ENCODE assay signal across 7 cellular contexts in genomic region chr1:228081578-228082259, GRCh38. TPM values are rescaled to one million over a fixed set of nuclear protein-coding genes. Genes with fewer than 3 reads are reported as not detected.
DNase-seq lines count a peak whose midpoint lies in the region; ATAC-seq, FAIRE-seq and TF ChIP-seq lines count a peak whose summit lies in the region.

No MANE protein-coding gene starts in this region.

- TF ChIP-seq POLR2A in HepG2 (IDR thresholded peaks at IDR 0.05; ENCODE audit: insufficient read depth in 1 of 2, low read depth in 2 of 2, low read length in 2 of 2): peak in 1 of 2 experiments; percentile 62
- no peak for TF ChIP-seq POLR2A in tibial nerve (IDR thresholded peaks at IDR 0.05)

- H3K4me3 Mint-ChIP-seq in GM23338 (peak overlapping the region; percentile 73), MCF 10A (ENCODE audit: unreplicated experiment) (peak overlapping the region; percentile 98)

- 10% methylated on average over 9 of the region's 37 CpGs for WGBS in HepG2 (ENCODE audit: low lambda C conversion rate)
- WGBS in tibial nerve, 2 donors: 9 to 12% methylated on average over 28 to 36 of the region's 37 CpGs

- H3K9me3 ChIP-seq in MM.1S (replicated peaks; ENCODE audit: insufficient read depth, low read length) (no peaks in the 10 kb centered on the region), HepG2 (ENCODE audit: low read length) (no peaks in the 10 kb centered on the region), tibial nerve (no peaks in the 10 kb centered on the region)

- BruUV-seq in MCF 10A (replicated peaks; lab: Mats Ljungman, UMichigan): TSS peak; percentile 7
- TSS peak; percentile 36 for BruUV-seq in HepG2 (replicated peaks; lab: Mats Ljungman, UMichigan)

- FAIRE-seq in HepG2 (lab: Jason Lieb, UNC): no peak

- POLR2A ChIA-PET in MCF 10A (lab: Yijun Ruan, JAX) (interaction anchor here (0.6 to 4.9 kb wide), 43 partner anchors 8 to 1479 kb away, joined by 3 to 128 read pairs (median 4); partner anchors contain the start of genes ABCB10, C1orf35, GUK1 and IBA57), HepG2 (lab: Yijun Ruan, JAX) (interaction anchor here (1.0 to 2.1 kb wide), 8 partner anchors 8 to 92 kb away, joined by 3 to 18 read pairs (median 4); partner anchors contain the start of gene IBA57)

- H3K27ac Mint-ChIP-seq in GM23338 (no peak overlapping the region), MCF 10A (ENCODE audit: low read depth, unreplicated experiment) (peak overlapping the region; percentile 97)

- peak; percentile 60 for DNase-seq in GM23338 (ENCODE audit: low spot score)
- peak; percentile 42 for DNase-seq in MM.1S
- DNase-seq in MCF 10A (ENCODE audit: unreplicated experiment): no peak
- DNase-seq in HepG2 (ENCODE audit: low spot score): no peak
- DNase-seq in tibial nerve (ENCODE audit: low spot score in 2 of 2): no peak
- no peak for DNase-seq in GOT3 (lab: John Stamatoyannopoulos, UW)

- H3K4me1 Mint-ChIP-seq in GM23338 (peaks cover 29% of the 10 kb centered on the region), MCF 10A (ENCODE audit: insufficient read depth, unreplicated experiment) (peaks cover 43% of the 10 kb centered on the region)

- H3K9ac ChIP-seq in MM.1S (ENCODE audit: low read length): peak overlapping the region; percentile 100
- H3K9ac ChIP-seq in HepG2 (ENCODE audit: insufficient read depth, low read depth, low read length): peak overlapping the region; percentile 100

- peaks cover 40% of the 10 kb centered on the region for H3K27me3 Mint-ChIP-seq in GM23338 (ENCODE audit: insufficient read depth, low read depth, poor library complexity)
- H3K27me3 Mint-ChIP-seq in MCF 10A (ENCODE audit: insufficient read depth, unreplicated experiment): no peaks in the 10 kb centered on the region

- H3K27me3 ChIP-seq in GM23338 (ENCODE audit: insufficient read depth) (peaks cover 51% of the 10 kb centered on the region), MM.1S (replicated peaks; ENCODE audit: insufficient read depth, low read length) (no peaks in the 10 kb centered on the region), HepG2 (ENCODE audit: control insufficient read depth in 1 of 2, insufficient read depth in 2 of 2, low read length in 2 of 2) (no peaks in the 10 kb centered on the region; a peak in 1 of 5 replicates), tibial nerve (no peaks in the 10 kb centered on the region)

- H4K20me1 ChIP-seq in GM23338 (replicated peaks; ENCODE audit: insufficient read depth): peaks cover 35% of the 10 kb centered on the region
- peaks cover 28% of the 10 kb centered on the region for H4K20me1 ChIP-seq in MM.1S (ENCODE audit: insufficient read depth, low read length)
- H4K20me1 ChIP-seq in HepG2 (ENCODE audit: insufficient read depth, low read length): peaks cover 34% of the 10 kb centered on the region

- H3K4me1 ChIP-seq in GM23338 (ENCODE audit: insufficient read depth) (peaks cover 28% of the 10 kb centered on the region), MM.1S (ENCODE audit: low read length) (peaks cover 32% of the 10 kb centered on the region), HepG2 (ENCODE audit: insufficient read depth, low read length) (peaks cover 35% of the 10 kb centered on the region), tibial nerve (peaks cover 0 to 54% (median 39%) of the 10 kb centered on the region in 4 donors)

- H3K4me2 ChIP-seq in GM23338: peak overlapping the region; percentile 90
- H3K4me2 ChIP-seq in MM.1S (ENCODE audit: low read depth, low read length): peak overlapping the region; percentile 99
- peak overlapping the region; percentile 96 for H3K4me2 ChIP-seq in HepG2 (ENCODE audit: low read depth, low read length)

- TF ChIP-seq EP300 in HepG2 (IDR thresholded peaks at IDR 0.05; ENCODE audit: low read depth in 2 of 2, low read length in 2 of 2): no peak
- no peak for TF ChIP-seq EP300 in HepG2 (CRISPR knock-in tag; IDR thresholded peaks at IDR 0.05; ENCODE audit: borderline replicate concordance)
- no peak for TF ChIP-seq EP300 in tibial nerve (IDR thresholded peaks at IDR 0.05)

- H3F3A ChIP-seq in GM23338 (replicated peaks; ENCODE audit: low read depth): no peaks in the 10 kb centered on the region
- peaks cover 36% of the 10 kb centered on the region for H3F3A ChIP-seq in MM.1S (ENCODE audit: insufficient read depth, low read length)

- TF ChIP-seq RAD21 in HepG2 (CRISPR knock-in tag; IDR thresholded peaks at IDR 0.05): no peak

- 0 out of 2 replicates have a peak overlapping the region, but pooled peaks have one; percentile 66 for H2AFZ ChIP-seq in GM23338
- H2AFZ ChIP-seq in MM.1S (ENCODE audit: low read length): peak overlapping the region; percentile 82
- no peak overlapping the region for H2AFZ ChIP-seq in HepG2 (ENCODE audit: low read length)

- no peaks in the 10 kb centered on the region for H3K9me2 ChIP-seq in GM23338 (ENCODE audit: insufficient read depth)
- H3K9me2 ChIP-seq in MM.1S (replicated peaks; ENCODE audit: insufficient read depth, low read length): no peaks in the 10 kb centered on the region

- H3K27ac ChIP-seq in GM23338 (ENCODE audit: low read depth) (no peak overlapping the region), MM.1S (ENCODE audit: low read length) (peak overlapping the region; percentile 54), HepG2 (ENCODE audit: extremely low read length, insufficient read depth, low read length) (peak overlapping the region; percentile 72), tibial nerve (peak overlapping the region; percentile 78 to 100 (median 98))

- H3K4me3 ChIP-seq in GM23338 (peak overlapping the region; percentile 93), MM.1S (ENCODE audit: low read length) (peak overlapping the region; percentile 92), HepG2 (replicated peaks in 1 of 3; ENCODE audit: insufficient read depth in 1 of 3, low read depth in 2 of 3, low read length in 3 of 3) (peak overlapping the region; percentile 70 to 93 (median 85)), tibial nerve (peak overlapping the region; percentile 79 to 98 (median 92))

- TF ChIP-seq CTCF in GM23338 (conservative IDR thresholded peaks at IDR 0.05; ENCODE audit: low read depth in 2 of 2): no peak
- no peak for TF ChIP-seq CTCF in MM.1S (IDR thresholded peaks at IDR 0.05; ENCODE audit: low read length)
- no peak for TF ChIP-seq CTCF in MCF 10A (IDR thresholded peaks at IDR 0.05; ENCODE audit: unreplicated experiment)
- TF ChIP-seq CTCF in HepG2 (CRISPR knock-in tag; IDR thresholded peaks at IDR 0.05): no peak
- TF ChIP-seq CTCF in tibial nerve (IDR thresholded peaks at IDR 0.05): no peak

- no peaks in the 10 kb centered on the region for H3K9me3 Mint-ChIP-seq in GM23338
- H3K9me3 Mint-ChIP-seq in MCF 10A (ENCODE audit: unreplicated experiment): no peaks in the 10 kb centered on the region

- in situ Hi-C loops in HepG2 (cut with HindIII; ENCODE audit: extremely low pct_ligation_motif_present, low pct_unique_long_range_greater_than_20kb): no loop called here

- intact Hi-C loops in MCF 10A (cut with micrococcal nuclease): no loop called here
- intact Hi-C loops in HepG2 (cut with micrococcal nuclease; ENCODE audit: unreplicated experiment): loop anchor here (10.0 kb wide), 1 partner anchor 1147 kb away; no protein-coding TSS in a partner anchor

- H3K36me3 ChIP-seq in GM23338 (ENCODE audit: insufficient read depth) (no peaks in the 10 kb centered on the region), MM.1S (replicated peaks; ENCODE audit: insufficient read depth, low read length) (no peaks in the 10 kb centered on the region), HepG2 (replicated peaks in 1 of 2; ENCODE audit: control insufficient read depth in 1 of 2, insufficient read depth in 2 of 2, low read length in 2 of 2) (peaks cover 0 to 9% of the 10 kb centered on the region in 2 experiments; a peak in 2 of 5 replicates), tibial nerve (no peaks in the 10 kb centered on the region)

- ATAC-seq in GM18499 (IDR thresholded peaks at IDR 0.05; ENCODE audit: insufficient read depth, unreplicated experiment) (peak; percentile 8), GM23338 (peak; percentile 56), HepG2 (peak; percentile 45)

- H3K36me3 Mint-ChIP-seq in GM23338 (ENCODE audit: low read depth): peaks cover 13% of the 10 kb centered on the region; the same call in 2 of the 3 replicates
- peaks cover 43% of the 10 kb centered on the region for H3K36me3 Mint-ChIP-seq in MCF 10A (ENCODE audit: insufficient read depth, unreplicated experiment)

- CTCF ChIA-PET in MCF 10A (lab: Yijun Ruan, JAX): interaction anchor here (0.7 to 4.0 kb wide), 9 partner anchors 19 to 319 kb away, joined by 3 to 42 read pairs (median 4); partner anchors contain the start of gene WNT3A
- CTCF ChIA-PET in HepG2 (lab: Yijun Ruan, JAX; ENCODE audit: low intra/inter-chr PET ratio, low total read pairs): no interaction called here

- peaks cover 39% of the 10 kb centered on the region for H3K79me2 ChIP-seq in GM23338 (replicated peaks; ENCODE audit: insufficient read depth)
- peaks cover 75% of the 10 kb centered on the region for H3K79me2 ChIP-seq in MM.1S (ENCODE audit: low read length)
- H3K79me2 ChIP-seq in HepG2 (ENCODE audit: insufficient read depth, low read length): peaks cover 54% of the 10 kb centered on the region

RNA-seq across cellular contexts. Expression of gene ARF1, which starts 0.8 kb away (rescaled TPM):
- total RNA-seq in GM23338 (2014; rRNA removed; shearing (Covaris generic)): 199 and 210 TPM in 2 replicates
- polyA plus RNA-seq in GM23338 (2016; fragmentation: Nextera tagmentation; extraction: Ambion mirVana): 292 and 306 TPM in 2 replicates
- total RNA-seq in MCF 10A (2022): 870 and 1,140 TPM in 2 replicates
- 186 and 210 TPM in 2 replicates for total RNA-seq in HepG2 (2016; rRNA removed; fragmentation: Illumina TruSeq; extraction: Trizol)
- total RNA-seq in HepG2 (2016; cell fraction: cytosol; rRNA removed; fragmentation: Illumina TruSeq; extraction: Trizol; ENCODE audit: low read depth): 81.7 and 86.1 TPM in 2 replicates
- total RNA-seq in HepG2 (2016; cell fraction: insoluble cytoplasmic fraction; rRNA removed; fragmentation: Illumina TruSeq; extraction: Trizol): 189 and 192 TPM in 2 replicates
- 147 and 149 TPM in 2 replicates for total RNA-seq in HepG2 (2016; cell fraction: membrane; rRNA removed; fragmentation: Illumina TruSeq; extraction: Trizol)
- 107 and 112 TPM in 2 replicates for total RNA-seq in HepG2 (2016; cell fraction: nucleus; rRNA removed; fragmentation: Illumina TruSeq; extraction: Trizol)
- polyA plus RNA-seq in HepG2 (2011; rRNA removed): 327 and 337 TPM in 2 replicates
- 324 and 458 TPM in 2 replicates for polyA plus RNA-seq in HepG2 (2011; cell fraction: cytosol; rRNA removed)
- polyA plus RNA-seq in HepG2 (2011; cell fraction: nucleus; rRNA removed): 231 and 250 TPM in 2 replicates
- polyA plus RNA-seq in HepG2 (2012): 231 and 263 TPM in 2 replicates
- 82.3 and 83.9 TPM in 2 replicates for polyA plus RNA-seq in HepG2 (2016; cell fraction: cytosol; fragmentation: Illumina TruSeq; extraction: Trizol; ENCODE audit: low read depth)
- polyA plus RNA-seq in HepG2 (2016; cell fraction: insoluble cytoplasmic fraction; fragmentation: Illumina TruSeq; extraction: Trizol; ENCODE audit: low read depth): 300 and 336 TPM in 2 replicates
- polyA plus RNA-seq in HepG2 (2016; cell fraction: membrane; fragmentation: Illumina TruSeq; extraction: Trizol; ENCODE audit: low read depth): 127 and 132 TPM in 2 replicates
- 254 and 261 TPM in 2 replicates for polyA plus RNA-seq in HepG2 (2016; cell fraction: nucleus; fragmentation: Illumina TruSeq; extraction: Trizol; ENCODE audit: insufficient read depth, low read depth)
- polyA minus RNA-seq in HepG2 (2011; rRNA and poly(A)+ RNA removed; ENCODE audit: low replicate concordance): 586 and 708 TPM in 2 replicates
- 237 and 248 TPM in 2 replicates for polyA minus RNA-seq in HepG2 (2011; cell fraction: cytosol; rRNA and poly(A)+ RNA removed)
- polyA minus RNA-seq in HepG2 (2011; cell fraction: nucleus; rRNA and poly(A)+ RNA removed): 85.8 and 86.9 TPM in 2 replicates
- total RNA-seq in tibial nerve: 100 to 1,000 TPM; 251 to 311 (median 258) TPM

RNA-seq across cellular contexts. Expression of gene C1orf35, which starts 21.4 kb away (rescaled TPM):
- total RNA-seq in GM23338 (2014; rRNA removed; shearing (Covaris generic)): 11.3 and 14.0 TPM in 2 replicates
- polyA plus RNA-seq in GM23338 (2016; fragmentation: Nextera tagmentation; extraction: Ambion mirVana) (67.6 and 75.9 TPM in 2 replicates), HepG2 (2011; rRNA removed) (8.1 and 8.8 TPM in 2 replicates)
- total RNA-seq in MCF 10A (2022) (48.9 and 49.2 TPM in 2 replicates), HepG2 (2016; rRNA removed; fragmentation: Illumina TruSeq; extraction: Trizol) (14.2 and 19.3 TPM in 2 replicates), tibial nerve (10 to 100 TPM; 26.4 to 38.5 (median 27.1) TPM)
- total RNA-seq in HepG2 (2016; cell fraction: cytosol; rRNA removed; fragmentation: Illumina TruSeq; extraction: Trizol; ENCODE audit: low read depth): 3.6 and 3.9 TPM in 2 replicates
- total RNA-seq in HepG2 (2016; cell fraction: insoluble cytoplasmic fraction; rRNA removed; fragmentation: Illumina TruSeq; extraction: Trizol): 12.7 and 19.3 TPM in 2 replicates
- total RNA-seq in HepG2 (2016; cell fraction: membrane; rRNA removed; fragmentation: Illumina TruSeq; extraction: Trizol): 5.2 and 7.7 TPM in 2 replicates
- 10.2 and 14.8 TPM in 2 replicates for total RNA-seq in HepG2 (2016; cell fraction: nucleus; rRNA removed; fragmentation: Illumina TruSeq; extraction: Trizol)
- 5.5 and 9.0 TPM in 2 replicates for polyA plus RNA-seq in HepG2 (2011; cell fraction: cytosol; rRNA removed)
- 34.5 and 36.2 TPM in 2 replicates for polyA plus RNA-seq in HepG2 (2011; cell fraction: nucleus; rRNA removed)
- 6.8 and 7.0 TPM in 2 replicates for polyA plus RNA-seq in HepG2 (2012)
- 2.9 and 3.3 TPM in 2 replicates for polyA plus RNA-seq in HepG2 (2016; cell fraction: cytosol; fragmentation: Illumina TruSeq; extraction: Trizol; ENCODE audit: low read depth)
- 14.4 and 15.4 TPM in 2 replicates for polyA plus RNA-seq in HepG2 (2016; cell fraction: insoluble cytoplasmic fraction; fragmentation: Illumina TruSeq; extraction: Trizol; ENCODE audit: low read depth)
- polyA plus RNA-seq in HepG2 (2016; cell fraction: membrane; fragmentation: Illumina TruSeq; extraction: Trizol; ENCODE audit: low read depth): 4.2 TPM in 2 replicates
- polyA plus RNA-seq in HepG2 (2016; cell fraction: nucleus; fragmentation: Illumina TruSeq; extraction: Trizol; ENCODE audit: insufficient read depth, low read depth): 35.0 and 36.9 TPM in 2 replicates
- 3.9 and 4.2 TPM in 2 replicates for polyA minus RNA-seq in HepG2 (2011; rRNA and poly(A)+ RNA removed; ENCODE audit: low replicate concordance)
- 1.2 and 2.6 TPM in 2 replicates for polyA minus RNA-seq in HepG2 (2011; cell fraction: cytosol; rRNA and poly(A)+ RNA removed)
- 2.7 and 3.4 TPM in 2 replicates for polyA minus RNA-seq in HepG2 (2011; cell fraction: nucleus; rRNA and poly(A)+ RNA removed)

RNA-seq across cellular contexts. Expression of gene MRPL55, which starts 27.4 kb away (rescaled TPM):
- total RNA-seq in GM23338 (2014; rRNA removed; shearing (Covaris generic)): 81.2 and 92.4 TPM in 2 replicates
- polyA plus RNA-seq in GM23338 (2016; fragmentation: Nextera tagmentation; extraction: Ambion mirVana) (172 and 182 TPM in 2 replicates), HepG2 (2011; rRNA removed) (58.6 and 74.8 TPM in 2 replicates)
- total RNA-seq in MCF 10A (2022) (85.4 and 111 TPM in 2 replicates), HepG2 (2016; rRNA removed; fragmentation: Illumina TruSeq; extraction: Trizol) (92.9 and 97.9 TPM in 2 replicates), tibial nerve (10 to 100 TPM; 68.7 to 83.7 (median 80.0) TPM)
- total RNA-seq in HepG2 (2016; cell fraction: cytosol; rRNA removed; fragmentation: Illumina TruSeq; extraction: Trizol; ENCODE audit: low read depth): 49.0 and 60.3 TPM in 2 replicates
- total RNA-seq in HepG2 (2016; cell fraction: insoluble cytoplasmic fraction; rRNA removed; fragmentation: Illumina TruSeq; extraction: Trizol): 86.6 and 104 TPM in 2 replicates
- total RNA-seq in HepG2 (2016; cell fraction: membrane; rRNA removed; fragmentation: Illumina TruSeq; extraction: Trizol): 54.0 and 72.4 TPM in 2 replicates
- total RNA-seq in HepG2 (2016; cell fraction: nucleus; rRNA removed; fragmentation: Illumina TruSeq; extraction: Trizol): 52.4 and 56.0 TPM in 2 replicates
- polyA plus RNA-seq in HepG2 (2011; cell fraction: cytosol; rRNA removed): 43.3 and 107 TPM in 2 replicates
- 195 and 229 TPM in 2 replicates for polyA plus RNA-seq in HepG2 (2011; cell fraction: nucleus; rRNA removed)
- 31.6 and 40.6 TPM in 2 replicates for polyA plus RNA-seq in HepG2 (2012)
- polyA plus RNA-seq in HepG2 (2016; cell fraction: cytosol; fragmentation: Illumina TruSeq; extraction: Trizol; ENCODE audit: low read depth): 37.6 and 50.2 TPM in 2 replicates
- polyA plus RNA-seq in HepG2 (2016; cell fraction: insoluble cytoplasmic fraction; fragmentation: Illumina TruSeq; extraction: Trizol; ENCODE audit: low read depth): 96.5 and 99.2 TPM in 2 replicates
- polyA plus RNA-seq in HepG2 (2016; cell fraction: membrane; fragmentation: Illumina TruSeq; extraction: Trizol; ENCODE audit: low read depth): 41.3 and 57.8 TPM in 2 replicates
- polyA plus RNA-seq in HepG2 (2016; cell fraction: nucleus; fragmentation: Illumina TruSeq; extraction: Trizol; ENCODE audit: insufficient read depth, low read depth): 81.1 and 106 TPM in 2 replicates
- polyA minus RNA-seq in HepG2 (2011; rRNA and poly(A)+ RNA removed; ENCODE audit: low replicate concordance): 52.6 and 85.2 TPM in 2 replicates
- 25.1 and 31.5 TPM in 2 replicates for polyA minus RNA-seq in HepG2 (2011; cell fraction: cytosol; rRNA and poly(A)+ RNA removed)
- polyA minus RNA-seq in HepG2 (2011; cell fraction: nucleus; rRNA and poly(A)+ RNA removed): 29.2 and 32.2 TPM in 2 replicates

RNA-seq across cellular contexts. Expression of gene GUK1, which starts 58.4 kb away (rescaled TPM):
- total RNA-seq in GM23338 (2014; rRNA removed; shearing (Covaris generic)): 84.0 and 87.5 TPM in 2 replicates
- polyA plus RNA-seq in GM23338 (2016; fragmentation: Nextera tagmentation; extraction: Ambion mirVana): 104 and 121 TPM in 2 replicates
- total RNA-seq in MCF 10A (2022): 495 and 510 TPM in 2 replicates
- total RNA-seq in HepG2 (2016; rRNA removed; fragmentation: Illumina TruSeq; extraction: Trizol): 82.7 and 116 TPM in 2 replicates
- total RNA-seq in HepG2 (2016; cell fraction: cytosol; rRNA removed; fragmentation: Illumina TruSeq; extraction: Trizol; ENCODE audit: low read depth): 772 and 776 TPM in 2 replicates
- total RNA-seq in HepG2 (2016; cell fraction: insoluble cytoplasmic fraction; rRNA removed; fragmentation: Illumina TruSeq; extraction: Trizol): 78.9 and 120 TPM in 2 replicates
- 448 and 476 TPM in 2 replicates for total RNA-seq in HepG2 (2016; cell fraction: membrane; rRNA removed; fragmentation: Illumina TruSeq; extraction: Trizol)
- 51.4 and 56.9 TPM in 2 replicates for total RNA-seq in HepG2 (2016; cell fraction: nucleus; rRNA removed; fragmentation: Illumina TruSeq; extraction: Trizol)
- 154 and 205 TPM in 2 replicates for polyA plus RNA-seq in HepG2 (2011; rRNA removed)
- polyA plus RNA-seq in HepG2 (2011; cell fraction: cytosol; rRNA removed): 228 and 301 TPM in 2 replicates
- 387 and 492 TPM in 2 replicates for polyA plus RNA-seq in HepG2 (2011; cell fraction: nucleus; rRNA removed)
- 58.4 and 85.4 TPM in 2 replicates for polyA plus RNA-seq in HepG2 (2012)
- polyA plus RNA-seq in HepG2 (2016; cell fraction: cytosol; fragmentation: Illumina TruSeq; extraction: Trizol; ENCODE audit: low read depth): 764 and 775 TPM in 2 replicates
- polyA plus RNA-seq in HepG2 (2016; cell fraction: insoluble cytoplasmic fraction; fragmentation: Illumina TruSeq; extraction: Trizol; ENCODE audit: low read depth): 78.9 and 87.4 TPM in 2 replicates
- 402 and 423 TPM in 2 replicates for polyA plus RNA-seq in HepG2 (2016; cell fraction: membrane; fragmentation: Illumina TruSeq; extraction: Trizol; ENCODE audit: low read depth)
- polyA plus RNA-seq in HepG2 (2016; cell fraction: nucleus; fragmentation: Illumina TruSeq; extraction: Trizol; ENCODE audit: insufficient read depth, low read depth): 119 and 120 TPM in 2 replicates
- polyA minus RNA-seq in HepG2 (2011; rRNA and poly(A)+ RNA removed; ENCODE audit: low replicate concordance): 81.2 and 86.5 TPM in 2 replicates
- polyA minus RNA-seq in HepG2 (2011; cell fraction: cytosol; rRNA and poly(A)+ RNA removed): 31.2 and 41.7 TPM in 2 replicates
- 52.1 and 60.5 TPM in 2 replicates for polyA minus RNA-seq in HepG2 (2011; cell fraction: nucleus; rRNA and poly(A)+ RNA removed)
- 100 to 1,000 TPM; 501 to 540 (median 510) TPM for total RNA-seq in tibial nerve

Comparison
In these comparisons a context has a peak if more than half of its experiments do, and no peak if none do; other contexts are left out.
1. DNase-seq: peak in GM23338 (single experiment) and MM.1S (single experiment); none in MCF 10A (single experiment), HepG2 (single experiment), tibial nerve (0 of 2) and GOT3 (single experiment).
2. Peak in every context shown above with its lines, with median percentiles within 50 percentile points of each other: ATAC-seq, H3K4me2 ChIP-seq and H3K4me3 ChIP-seq.